17 cellular contexts compared by ENCODE assay signal in the genomic region with DNA sequence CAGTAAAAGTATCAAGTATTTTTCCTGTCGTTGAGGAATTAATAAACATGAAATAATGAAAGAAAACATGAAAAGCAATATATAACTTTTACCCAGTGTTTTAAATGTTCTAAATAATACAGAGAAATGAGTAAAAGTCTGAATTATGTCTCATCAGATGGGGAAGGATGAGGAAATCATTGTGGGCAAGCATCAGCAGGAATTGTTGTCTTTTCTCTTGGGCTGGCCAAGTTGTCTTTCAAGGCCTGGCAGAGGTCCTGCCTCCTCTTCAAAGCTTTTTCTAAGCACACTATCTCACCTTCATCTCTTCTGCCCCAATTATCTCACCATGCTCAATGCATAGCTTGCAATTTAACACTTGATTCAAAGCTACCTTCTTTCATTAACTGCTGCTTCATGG. TPM values are rescaled to one million over a fixed set of nuclear protein-coding genes. Genes with fewer than 3 reads are reported as not detected.
DNase-seq lines count a peak whose midpoint lies in the region; ATAC-seq lines count a peak whose summit lies in the region.
"Had no signal": no experiment of that assay in that cellular context is flagged by ENCODE, and none has a peak within 500 bp of the region (broad histone marks: within the 10 kb centered on the region; RNA-seq: fewer than 3 reads in every experiment).

No MANE protein-coding gene starts in this region.

- peaks cover 82% of the 10 kb centered on the region for H3F3A ChIP-seq in GM23248 (ENCODE audit: insufficient read depth)

- 0 to 4% methylated on average over 1 of the region's 1 CpG for WGBS in GM23248 (ENCODE audit: low coverage in 1 of 2, low lambda C conversion rate in 2 of 2, missing lambda C conversion rate in 2 of 2), 2 experiments

- in situ Hi-C loops in GM23248 (cut with MboI): no loop called here

- peaks cover 59% of the 10 kb centered on the region for H3K4me1 ChIP-seq in GM23248 (ENCODE audit: insufficient read depth)

- H3K9me3 ChIP-seq in GM23248 (ENCODE audit: low read depth): no peaks in the 10 kb centered on the region

- H3K4me3 ChIP-seq in GM23248 (no peak overlapping the region), skeletal muscle cell (ENCODE audit: low read depth, low read length) (no peak overlapping the region)
- H3K4me3 ChIP-seq: K562 had no signal

- H3K27ac ChIP-seq in GM23248 (peak overlapping the region; percentile 89), epithelial cell of prostate (peak overlapping the region; percentile 14)

- no peak overlapping the region for H3K4me2 ChIP-seq in GM23248 (ENCODE audit: unreplicated experiment)

- peak; percentile 78 for DNase-seq in GM23248
- peak; percentile 65 for DNase-seq in amniotic epithelial cell (ENCODE audit: low read depth)
- no peak for DNase-seq in epithelial cell of prostate (ENCODE audit: low read depth, low spot score)
- peak; percentile 31 for DNase-seq in skeletal muscle cell (ENCODE audit: low read depth)
- DNase-seq in activated naive CD4-positive, alpha-beta T cell treated with Interleukin-2 at 50 U/mL for 16 hours: no peak
- no peak for DNase-seq in NCI-H446 (lab: John Stamatoyannopoulos, UW)
- DNase-seq: ACHN; Calu3; CD4-positive, alpha-beta T cell; GDM1; NCI-H1048; NCI-H1694; NCI-H446 treated with DMSO at 0.1 percent for 48 hours; NCI-H748 treated with DMSO at 0.1 percent for 48 hours; PC-3 had no signal

- no peaks in the 10 kb centered on the region for H3K79me2 ChIP-seq in GM23248 (ENCODE audit: insufficient read depth)

- ATAC-seq in HG02588 (IDR thresholded peaks at IDR 0.05; ENCODE audit: unreplicated experiment): no peak
- ATAC-seq: K562, PC-3 had no signal

- H3K9ac ChIP-seq in GM23248: no peak overlapping the region

- H3K9me2 ChIP-seq in GM23248 (ENCODE audit: insufficient read depth): no peaks in the 10 kb centered on the region

- peaks cover 20% of the 10 kb centered on the region for H3K36me3 ChIP-seq in GM23248 (ENCODE audit: low read depth)

- H2AFZ ChIP-seq in GM23248: no peak overlapping the region

- no peaks in the 10 kb centered on the region for H3K27me3 ChIP-seq in GM23248 (replicated peaks; ENCODE audit: insufficient read depth)

- no peaks in the 10 kb centered on the region for H4K20me1 ChIP-seq in GM23248 (ENCODE audit: insufficient read depth)

RNA-seq across cellular contexts. Expression of a gene that starts 41.9 kb away (rescaled TPM):
- total RNA-seq in GM23248 (2014; rRNA removed; shearing (Covaris generic)): 48.1 and 55.9 TPM in 2 replicates
- 80.5 and 83.7 TPM in 2 replicates for polyA plus RNA-seq in GM23248 (2016; fragmentation: Nextera tagmentation; extraction: Ambion mirVana)

Comparison
In these comparisons a context has a peak if more than half of its experiments do, and no peak if none do; other contexts are left out.
1. DNase-seq: peak in GM23248 (single experiment), amniotic epithelial cell (single experiment) and skeletal muscle cell (single experiment); none in epithelial cell of prostate (single experiment), activated naive CD4-positive, alpha-beta T cell treated with Interleukin-2 at 50 U/mL for 16 hours (single experiment) and NCI-H446 (0 of 2).